Comparison of ENCODE assay signal across 28 cellular contexts in genomic region chr1:223045164-223045957, GRCh38.
"Had no signal": no experiment of that assay in that cellular context is flagged by ENCODE, and none has a peak within 500 bp of the region (broad histone marks: within the 10 kb centered on the region; RNA-seq: fewer than 3 reads in every experiment).

No MANE protein-coding gene starts in this region.

- ATAC-seq: left lung; naive thymus-derived CD4-positive, alpha-beta T cell; natural killer cell treated with Interleukin-12 subunit alpha and Interleukin-12 subunit beta and Interleukin-15 and Interleukin-18, amount 100 ng/mL, for 72 hours; pancreas; right cardiac atrium; stimulated activated effector memory CD8-positive, alpha-beta T cell treated with anti-CD3 and anti-CD28 coated beads, Interleukin-12 subunit alpha, Interleukin-12 subunit beta, amount 100 ng/mL, for 72 hours; upper lobe of right lung had no signal

- H3K4me1 Mint-ChIP-seq: naive thymus-derived CD4-positive, alpha-beta T cell; neural crest cell; stimulated activated effector memory CD8-positive, alpha-beta T cell treated with anti-CD3 and anti-CD28 coated beads, Interleukin-12 subunit alpha, Interleukin-12 subunit beta, amount 100 ng/mL, for 72 hours had no signal

- H3K9me3 Mint-ChIP-seq: natural killer cell treated with Interleukin-12 subunit alpha and Interleukin-12 subunit beta and Interleukin-15 and Interleukin-18, amount 100 ng/mL, for 72 hours; stimulated activated effector memory CD8-positive, alpha-beta T cell treated with anti-CD3 and anti-CD28 coated beads, Interleukin-12 subunit alpha, Interleukin-12 subunit beta, amount 100 ng/mL, for 72 hours had no signal

- H3K27ac Mint-ChIP-seq: memory B cell; naive thymus-derived CD4-positive, alpha-beta T cell; natural killer cell treated with Interleukin-12 subunit alpha and Interleukin-12 subunit beta and Interleukin-15 and Interleukin-18, amount 100 ng/mL, for 72 hours; stimulated activated effector memory CD8-positive, alpha-beta T cell treated with anti-CD3 and anti-CD28 coated beads, Interleukin-12 subunit alpha, Interleukin-12 subunit beta, amount 100 ng/mL, for 72 hours; stimulated activated naive CD8-positive, alpha-beta T cell treated with anti-CD3 and anti-CD28 coated beads, Interleukin-15, Interleukin-2, amounts not matched to agents 100 ng/mL and 50 ng/mL, for 24 hours had no signal

- H3K4me3 Mint-ChIP-seq: memory B cell; naive thymus-derived CD4-positive, alpha-beta T cell; natural killer cell treated with Interleukin-12 subunit alpha and Interleukin-12 subunit beta and Interleukin-15 and Interleukin-18, amount 100 ng/mL, for 72 hours; neural crest cell; stimulated activated effector memory CD8-positive, alpha-beta T cell treated with anti-CD3 and anti-CD28 coated beads, Interleukin-12 subunit alpha, Interleukin-12 subunit beta, amount 100 ng/mL, for 72 hours; stimulated activated naive CD8-positive, alpha-beta T cell treated with anti-CD3 and anti-CD28 coated beads, Interleukin-15, Interleukin-2, amounts not matched to agents 100 ng/mL and 50 ng/mL, for 24 hours had no signal

- H3K9me3 ChIP-seq: mucosa of descending colon, pancreas, prostate gland, suprapubic skin, thoracic aorta, tibial artery had no signal

- H3K27ac ChIP-seq: left lung, pancreas, prostate gland, sigmoid colon, spleen, suprapubic skin, thoracic aorta, tibial artery, upper lobe of right lung had no signal

- DNase-seq: head of caudate nucleus; hypothalamus; islet precursor cell; left lung; midbrain; mucosa of descending colon; naive thymus-derived CD4-positive, alpha-beta T cell; nucleus accumbens; pancreas; posterior cingulate gyrus; retina; right cardiac atrium; sigmoid colon; spleen; stimulated activated CD4-positive, alpha-beta T cell treated with anti-CD3 and anti-CD28 coated beads, Interleukin-4, amount 100 ng/mL, for 24 hours; stimulated activated naive CD4-positive, alpha-beta T cell; tibial artery; trophoblast cell; upper lobe of right lung had no signal

- H3K4me3 ChIP-seq: left lung, lung, mucosa of descending colon, pancreas, prostate gland, sigmoid colon, spleen, suprapubic skin, thoracic aorta, tibial artery, upper lobe of right lung had no signal

- H3K36me3 Mint-ChIP-seq: memory B cell; natural killer cell treated with Interleukin-12 subunit alpha and Interleukin-12 subunit beta and Interleukin-15 and Interleukin-18, amount 100 ng/mL, for 72 hours; stimulated activated effector memory CD8-positive, alpha-beta T cell treated with anti-CD3 and anti-CD28 coated beads, Interleukin-12 subunit alpha, Interleukin-12 subunit beta, amount 100 ng/mL, for 72 hours had no signal

- H3K27me3 ChIP-seq: left lung, pancreas, sigmoid colon, spleen, tibial artery, upper lobe of right lung had no signal

- H3K4me1 ChIP-seq: pancreas, prostate gland, spleen, suprapubic skin, upper lobe of right lung had no signal

- H3K36me3 ChIP-seq: left lung, pancreas, prostate gland, sigmoid colon, spleen, suprapubic skin, thoracic aorta, tibial artery, upper lobe of right lung had no signal
